ENCODE assay signal across 8 cellular contexts in the genomic region with DNA sequence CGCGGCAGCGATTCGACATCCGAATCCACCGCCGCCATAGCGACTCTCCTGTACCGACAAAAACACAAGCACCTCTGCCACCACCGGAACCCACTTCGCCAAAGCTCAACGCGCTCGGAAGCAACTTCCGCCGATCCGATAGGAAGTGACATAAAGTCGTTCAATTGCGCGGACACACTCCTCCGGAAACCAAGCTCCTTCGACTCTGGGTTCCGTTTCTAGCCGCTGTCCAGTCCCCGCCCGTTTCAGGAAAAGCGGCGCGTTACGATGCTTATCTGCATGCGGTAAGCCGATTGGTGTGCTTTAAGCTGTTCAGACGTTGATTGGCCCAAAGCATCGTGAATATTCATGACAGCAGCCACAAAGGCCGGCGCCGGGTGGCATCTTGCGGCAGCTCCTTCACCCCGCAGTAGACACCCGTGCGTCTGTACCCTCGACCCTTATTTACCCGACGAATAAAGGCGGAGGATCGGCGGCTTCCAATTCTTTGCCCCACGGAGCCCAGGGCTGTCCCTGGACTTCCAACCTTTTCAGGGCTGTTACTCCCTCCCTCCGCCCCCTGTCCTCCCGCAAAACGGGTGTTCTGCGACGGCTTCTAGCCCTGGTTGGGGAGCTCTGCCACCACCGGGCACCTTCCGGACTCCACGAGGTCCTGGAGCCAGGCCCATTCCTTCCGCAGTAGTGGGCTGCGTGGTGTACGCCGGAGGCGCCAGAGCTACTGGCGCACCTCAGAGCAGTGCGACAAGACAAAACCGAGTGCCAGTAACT. TPM values are rescaled to one million over a fixed set of nuclear protein-coding genes. Genes with fewer than 3 reads are reported as not detected.
DNase-seq lines count a peak whose midpoint lies in the region; ATAC-seq, FAIRE-seq and TF ChIP-seq lines count a peak whose summit lies in the region.

A gene with protein sequence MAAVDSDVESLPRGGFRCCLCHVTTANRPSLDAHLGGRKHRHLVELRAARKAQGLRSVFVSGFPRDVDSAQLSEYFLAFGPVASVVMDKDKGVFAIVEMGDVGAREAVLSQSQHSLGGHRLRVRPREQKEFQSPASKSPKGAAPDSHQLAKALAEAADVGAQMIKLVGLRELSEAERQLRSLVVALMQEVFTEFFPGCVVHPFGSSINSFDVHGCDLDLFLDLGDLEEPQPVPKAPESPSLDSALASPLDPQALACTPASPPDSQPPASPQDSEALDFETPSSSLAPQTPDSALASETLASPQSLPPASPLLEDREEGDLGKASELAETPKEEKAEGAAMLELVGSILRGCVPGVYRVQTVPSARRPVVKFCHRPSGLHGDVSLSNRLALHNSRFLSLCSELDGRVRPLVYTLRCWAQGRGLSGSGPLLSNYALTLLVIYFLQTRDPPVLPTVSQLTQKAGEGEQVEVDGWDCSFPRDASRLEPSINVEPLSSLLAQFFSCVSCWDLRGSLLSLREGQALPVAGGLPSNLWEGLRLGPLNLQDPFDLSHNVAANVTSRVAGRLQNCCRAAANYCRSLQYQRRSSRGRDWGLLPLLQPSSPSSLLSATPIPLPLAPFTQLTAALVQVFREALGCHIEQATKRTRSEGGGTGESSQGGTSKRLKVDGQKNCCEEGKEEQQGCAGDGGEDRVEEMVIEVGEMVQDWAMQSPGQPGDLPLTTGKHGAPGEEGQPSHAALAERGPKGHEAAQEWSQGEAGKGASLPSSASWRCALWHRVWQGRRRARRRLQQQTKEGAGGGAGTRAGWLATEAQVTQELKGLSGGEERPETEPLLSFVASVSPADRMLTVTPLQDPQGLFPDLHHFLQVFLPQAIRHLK (minus strand): TSS at position 76 of the 768 bp plus-strand sequence. CDS start 38 bp downstream, at position 38.

- 2% methylated on average over 32 of the region's 64 CpGs for WGBS in mammary epithelial cell (ENCODE audit: low coverage, missing lambda C conversion rate)
- WGBS in small intestine, 3 donors = 0% methylated on average over 64 of the region's 64 CpGs

- H3K9ac ChIP-seq in mammary epithelial cell (ENCODE audit: insufficient read depth, low read length) = peak within 1 kb of the TSS; percentile 93

- DNase-seq in ACHN (peak; percentile 98), NCI-H2227 (lab: John Stamatoyannopoulos, UW; ENCODE audit: unreplicated experiment) (peak; percentile 99), WERI-Rb-1 (peak; percentile 97), mammary epithelial cell (peak; percentile 99), iPS-NIHi11 (ENCODE audit: low spot score) (peak; percentile 86), small intestine (peak; percentile 100)

- FAIRE-seq in small intestine (lab: Jason Lieb, UNC) = no peak

- ATAC-seq in GM18873 (IDR thresholded peaks at IDR 0.05; ENCODE audit: low FRiP score, unreplicated experiment) (peak; percentile 78), HG03139 (IDR thresholded peaks at IDR 0.05; ENCODE audit: unreplicated experiment) (peak; percentile 84)

- H3K4me3 ChIP-seq in WERI-Rb-1 (ENCODE audit: low read depth, low read length) (peak within 1 kb of the TSS; percentile 59), mammary epithelial cell (replicated peaks in 1 of 3; ENCODE audit: insufficient read depth in 1 of 3, low read depth in 2 of 3, low read length in 3 of 3) (peak within 1 kb of the TSS; percentile 52 to 94 (median 81)), small intestine (ENCODE audit: low read depth in 1 of 2, low read length in 2 of 2) (peak within 1 kb of the TSS; percentile 45 to 67)

- H4K20me1 ChIP-seq in mammary epithelial cell (ENCODE audit: insufficient read depth, low read length) = no peaks in the 10 kb centered on the region

- H3K27me3 ChIP-seq in WERI-Rb-1 (ENCODE audit: insufficient read depth, low read depth, severe bottlenecking) (no peaks in the 10 kb centered on the region), mammary epithelial cell (ENCODE audit: insufficient read depth, low read length) (no peaks in the 10 kb centered on the region), small intestine (ENCODE audit: control insufficient read depth in 2 of 2, insufficient read depth in 2 of 2, low read length in 2 of 2) (no peaks in the 10 kb centered on the region)

- peak within 1 kb of the TSS; percentile 83 for H2AFZ ChIP-seq in mammary epithelial cell (ENCODE audit: low read depth, low read length)

- CTCF ChIA-PET in mammary epithelial cell (lab: Charles Lee; ENCODE audit: low non-redundant PET) = interaction anchor here (0.5 to 1.4 kb wide), 7 partner anchors 20 to 254 kb away, joined by 3 to 6 read pairs (median 4); a partner anchor contains a TSS

- intact Hi-C loops in mammary epithelial cell (cut with micrococcal nuclease) = loop anchor here (1.0 to 5.0 kb wide), 9 partner anchors 8 to 271 kb away; a partner anchor contains a TSS

- H3K27ac ChIP-seq in WERI-Rb-1 (peak within 1 kb of the TSS; percentile 96), mammary epithelial cell (ENCODE audit: insufficient read depth, low read depth, low read length) (peak within 1 kb of the TSS; percentile 85), small intestine (ENCODE audit: low read depth in 1 of 2, low read length in 1 of 2) (peak within 1 kb of the TSS; percentile 96)

- in situ Hi-C loops in ACHN (cut with HindIII; ENCODE audit: low pct_ligation_motif_present, low pct_unique_long_range_greater_than_20kb, low sequenced_read_pairs) (no loop called here), mammary epithelial cell (cut with MboI; ENCODE audit: low sequenced_read_pairs in 2 of 2) (loop anchor here in 1 of 2 donors (5.0 kb wide), 1 partner anchor 81 kb away; a partner anchor contains a TSS)

- peaks cover 56% of the 10 kb centered on the region for H3K36me3 ChIP-seq in WERI-Rb-1
- H3K36me3 ChIP-seq in mammary epithelial cell (ENCODE audit: insufficient read depth, low read length) = peaks cover 32% of the 10 kb centered on the region
- H3K36me3 ChIP-seq in small intestine (ENCODE audit: control insufficient read depth in 2 of 2, insufficient read depth in 2 of 2, low read length in 2 of 2) = peaks cover 14 to 17% of the 10 kb centered on the region in 2 donors

- H3K9me3 ChIP-seq in WERI-Rb-1 (ENCODE audit: severe bottlenecking) (no peaks in the 10 kb centered on the region), mammary epithelial cell (replicated peaks; ENCODE audit: insufficient read depth, low read length) (no peaks in the 10 kb centered on the region), small intestine (ENCODE audit: control insufficient read depth, low read depth) (no peaks in the 10 kb centered on the region)

- no peak for TF ChIP-seq CTCF in WERI-Rb-1 (IDR thresholded peaks at IDR 0.05; ENCODE audit: low read depth, low read length)
- no peak for TF ChIP-seq CTCF in mammary epithelial cell (conservative IDR thresholded peaks at IDR 0.05 in 1 of 2, IDR thresholded peaks at IDR 0.05 in 1 of 2; ENCODE audit: extremely low read depth in 1 of 2, insufficient read depth in 1 of 2, low read depth in 1 of 2, low read length in 2 of 2)

- H3K79me2 ChIP-seq in mammary epithelial cell (ENCODE audit: insufficient read depth, low read length) = peaks cover 40% of the 10 kb centered on the region

- H3K4me1 ChIP-seq in mammary epithelial cell (ENCODE audit: insufficient read depth, low read length) (peaks cover 18% of the 10 kb centered on the region), small intestine (ENCODE audit: control insufficient read depth in 2 of 2, insufficient read depth in 1 of 2, low read depth in 1 of 2, low read length in 1 of 2) (peaks cover 3% of the 10 kb centered on the region in 2 donors)

- BruUV-seq in mammary epithelial cell (replicated peaks; lab: Mats Ljungman, UMichigan) = TSS peak; percentile 97

- dilution Hi-C loops in mammary epithelial cell (cut with HindIII; ENCODE audit: low sequenced_read_pairs) = no loop called here

- peak within 1 kb of the TSS; percentile 94 for H3K4me2 ChIP-seq in mammary epithelial cell (ENCODE audit: insufficient read depth, low read depth, low read length)

RNA-seq across cellular contexts. Expression of the gene that starts here (rescaled TPM):
- total RNA-seq in mammary epithelial cell = 10 to 100 TPM in 1 of 2 donors, 1 to 10 TPM in 1; 7.8 to 18.5 TPM
- polyA plus RNA-seq in mammary epithelial cell = 12.2 TPM
- polyA minus RNA-seq in mammary epithelial cell = 11.7 TPM
- 10 to 100 TPM in 2 of 3 donors, 1 to 10 TPM in 1; 7.8 to 20.1 (median 13.7) TPM for polyA plus RNA-seq in small intestine

Comparison
In these comparisons a context has a peak if more than half of its experiments do, and no peak if none do; other contexts are left out.
1. Peak in every context shown above with its lines: DNase-seq, ATAC-seq, H3K4me3 ChIP-seq and H3K27ac ChIP-seq.